30 cellular contexts compared by ENCODE assay signal in genomic region chr5:119597728-119598298, GRCh38. TPM values are rescaled to one million over a fixed set of nuclear protein-coding genes. Genes with fewer than 3 reads are reported as not detected.
A peak's percentile ranks its signal among the peaks of the same experiment; 100 is the strongest.
DNase-seq lines count a peak whose midpoint lies in the region; ATAC-seq and TF ChIP-seq lines count a peak whose summit lies in the region.
"Had no signal": no experiment of that assay in that cellular context is flagged by ENCODE, and none has a peak within 500 bp of the region (broad histone marks: within the 10 kb centered on the region; RNA-seq: fewer than 3 reads in every experiment).

No MANE protein-coding gene starts in this region.

- ATAC-seq in GM18511 (IDR thresholded peaks at IDR 0.05; ENCODE audit: unreplicated experiment) (peak; percentile 64), GM19351 (IDR thresholded peaks at IDR 0.05; ENCODE audit: unreplicated experiment) (peak; percentile 62), HG02798 (IDR thresholded peaks at IDR 0.05; ENCODE audit: poor library complexity, unreplicated experiment) (peak; percentile 72), HG03457 (IDR thresholded peaks at IDR 0.05; ENCODE audit: unreplicated experiment) (peak; percentile 88), SK-N-SH treated with all-trans-retinoic acid at 6 μM for 48 hours (no peak)
- ATAC-seq: lower lobe of right lung, T-helper 17 cell had no signal

- no peak for DNase-seq in NCI-H510A treated with DMSO at 0.1 percent for 48 hours (lab: John Stamatoyannopoulos, UW)
- DNase-seq in testis: no peak
- DNase-seq in HK-2 (ENCODE audit: unreplicated experiment): no peak
- DNase-seq: activated effector memory CD4-positive, alpha-beta T cell treated with anti-CD3 and anti-CD28 coated beads, Interleukin-2, amount 50 U/mL, for 16 hours; cerebellar nuclear complex; COR-L47; DMS79; dorsolateral prefrontal cortex; GF-D8; Karpas-422; lower lobe of right lung; NCI-H1048; NCI-H187; NCI-H69; RPMI8226; T-helper 17 cell had no signal

- TF ChIP-seq POLR2A in testis (IDR thresholded peaks at IDR 0.05): no peak

- no peak overlapping the region for H3K4me3 ChIP-seq in testis
- H3K4me3 ChIP-seq: BLaER1, dorsolateral prefrontal cortex, lower lobe of right lung, suprapubic skin had no signal

- no peak overlapping the region for H3K27ac ChIP-seq in testis
- H3K27ac ChIP-seq: BLaER1, dorsolateral prefrontal cortex, lower lobe of right lung, suprapubic skin had no signal

- WGBS in testis, 2 donors: 80 to 81% methylated on average over 2 of the region's 2 CpGs

- no peaks in the 10 kb centered on the region for H3K27me3 ChIP-seq in testis
- H3K27me3 ChIP-seq: BLaER1, dorsolateral prefrontal cortex, suprapubic skin had no signal

- H3K4me1 ChIP-seq in testis: no peaks in the 10 kb centered on the region
- H3K4me1 ChIP-seq: BLaER1, lower lobe of right lung, suprapubic skin had no signal

- H3K9me3 ChIP-seq in testis: no peaks in the 10 kb centered on the region
- H3K9me3 ChIP-seq: BLaER1, lower lobe of right lung, suprapubic skin had no signal

- no peaks in the 10 kb centered on the region for H3K36me3 ChIP-seq in testis (ENCODE audit: low read depth, missing control alignments)
- H3K36me3 ChIP-seq: BLaER1, lower lobe of right lung, suprapubic skin had no signal

- no peak for TF ChIP-seq CTCF in testis (IDR thresholded peaks at IDR 0.05)

- intact Hi-C loops in testis (cut with DNase I; ENCODE audit: low total_unique reads): no loop called here

TF ChIP-seq in SK-N-SH treated with all-trans-retinoic acid at 6 μM for 48 hours, 23 proteins besides CTCF, POLR2A, EP300 and RAD21:
- TF ChIP-seq, protein P1, sequence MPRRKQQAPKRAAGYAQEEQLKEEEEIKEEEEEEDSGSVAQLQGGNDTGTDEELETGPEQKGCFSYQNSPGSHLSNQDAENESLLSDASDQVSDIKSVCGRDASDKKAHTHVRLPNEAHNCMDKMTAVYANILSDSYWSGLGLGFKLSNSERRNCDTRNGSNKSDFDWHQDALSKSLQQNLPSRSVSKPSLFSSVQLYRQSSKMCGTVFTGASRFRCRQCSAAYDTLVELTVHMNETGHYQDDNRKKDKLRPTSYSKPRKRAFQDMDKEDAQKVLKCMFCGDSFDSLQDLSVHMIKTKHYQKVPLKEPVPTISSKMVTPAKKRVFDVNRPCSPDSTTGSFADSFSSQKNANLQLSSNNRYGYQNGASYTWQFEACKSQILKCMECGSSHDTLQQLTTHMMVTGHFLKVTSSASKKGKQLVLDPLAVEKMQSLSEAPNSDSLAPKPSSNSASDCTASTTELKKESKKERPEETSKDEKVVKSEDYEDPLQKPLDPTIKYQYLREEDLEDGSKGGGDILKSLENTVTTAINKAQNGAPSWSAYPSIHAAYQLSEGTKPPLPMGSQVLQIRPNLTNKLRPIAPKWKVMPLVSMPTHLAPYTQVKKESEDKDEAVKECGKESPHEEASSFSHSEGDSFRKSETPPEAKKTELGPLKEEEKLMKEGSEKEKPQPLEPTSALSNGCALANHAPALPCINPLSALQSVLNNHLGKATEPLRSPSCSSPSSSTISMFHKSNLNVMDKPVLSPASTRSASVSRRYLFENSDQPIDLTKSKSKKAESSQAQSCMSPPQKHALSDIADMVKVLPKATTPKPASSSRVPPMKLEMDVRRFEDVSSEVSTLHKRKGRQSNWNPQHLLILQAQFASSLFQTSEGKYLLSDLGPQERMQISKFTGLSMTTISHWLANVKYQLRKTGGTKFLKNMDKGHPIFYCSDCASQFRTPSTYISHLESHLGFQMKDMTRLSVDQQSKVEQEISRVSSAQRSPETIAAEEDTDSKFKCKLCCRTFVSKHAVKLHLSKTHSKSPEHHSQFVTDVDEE (CRISPR knock-in tag; IDR thresholded peaks at IDR 0.05): no peak
- TF ChIP-seq ESRRG (CRISPR knock-in tag; IDR thresholded peaks at IDR 0.05) (no peak), ZFP30 (CRISPR knock-in tag; IDR thresholded peaks at IDR 0.05) (no peak), PPARA (CRISPR knock-in tag; IDR thresholded peaks at IDR 0.05; ENCODE audit: borderline replicate concordance) (no peak), SNAI2 (CRISPR knock-in tag; IDR thresholded peaks at IDR 0.05) (no peak), RARB (CRISPR knock-in tag; IDR thresholded peaks at IDR 0.05) (no peak), ZC3H10 (CRISPR knock-in tag; IDR thresholded peaks at IDR 0.05) (no peak), ZNF70 (CRISPR knock-in tag; IDR thresholded peaks at IDR 0.05) (no peak), OSR1 (CRISPR knock-in tag; IDR thresholded peaks at IDR 0.05) (no peak), CSDC2 (CRISPR knock-in tag; IDR thresholded peaks at IDR 0.05) (no peak), ZNF8 (CRISPR knock-in tag; IDR thresholded peaks at IDR 0.05) (no peak), BACH2 (CRISPR knock-in tag; IDR thresholded peaks at IDR 0.05; ENCODE audit: borderline replicate concordance) (no peak), ZNF565 (CRISPR knock-in tag; conservative IDR thresholded peaks at IDR 0.05; ENCODE audit: low read depth) (no peak), TOX (CRISPR knock-in tag; IDR thresholded peaks at IDR 0.05; ENCODE audit: borderline replicate concordance) (no peak)
- TF ChIP-seq, protein P2, sequence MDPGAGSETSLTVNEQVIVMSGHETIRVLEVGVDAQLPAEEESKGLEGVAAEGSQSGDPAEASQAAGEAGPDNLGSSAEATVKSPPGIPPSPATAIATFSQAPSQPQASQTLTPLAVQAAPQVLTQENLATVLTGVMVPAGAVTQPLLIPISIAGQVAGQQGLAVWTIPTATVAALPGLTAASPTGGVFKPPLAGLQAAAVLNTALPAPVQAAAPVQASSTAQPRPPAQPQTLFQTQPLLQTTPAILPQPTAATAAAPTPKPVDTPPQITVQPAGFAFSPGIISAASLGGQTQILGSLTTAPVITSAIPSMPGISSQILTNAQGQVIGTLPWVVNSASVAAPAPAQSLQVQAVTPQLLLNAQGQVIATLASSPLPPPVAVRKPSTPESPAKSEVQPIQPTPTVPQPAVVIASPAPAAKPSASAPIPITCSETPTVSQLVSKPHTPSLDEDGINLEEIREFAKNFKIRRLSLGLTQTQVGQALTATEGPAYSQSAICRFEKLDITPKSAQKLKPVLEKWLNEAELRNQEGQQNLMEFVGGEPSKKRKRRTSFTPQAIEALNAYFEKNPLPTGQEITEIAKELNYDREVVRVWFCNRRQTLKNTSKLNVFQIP (CRISPR knock-in tag; IDR thresholded peaks at IDR 0.05; ENCODE audit: borderline replicate concordance, low read depth): no peak

RNA-seq across cellular contexts. Expression of gene FAM170A, which starts 31.5 kb away (rescaled TPM):
- 10 to 100 TPM in 1 of 2 donors, 1 to 10 TPM in 1; 7.2 to 11.5 TPM for total RNA-seq in testis
- 55.5 TPM for polyA plus RNA-seq in testis (ENCODE audit: insufficient read depth, low read depth, low replicate concordance)
- total RNA-seq: endothelial cell of umbilical vein; glomerular endothelial cell; kidney epithelial cell; lower lobe of right lung; mononuclear cell; natural killer cell treated with Interleukin-12 subunit alpha and Interleukin-12 subunit beta and Interleukin-15 and Interleukin-18, amount 100 ng/mL, for 72 hours; osteocyte; SK-MEL-5; T-helper 17 cell had no signal
- polyA plus RNA-seq: endothelial cell of umbilical vein had no signal
